Comparison of ENCODE assay signal across 1 cellular context in the genomic region with DNA sequence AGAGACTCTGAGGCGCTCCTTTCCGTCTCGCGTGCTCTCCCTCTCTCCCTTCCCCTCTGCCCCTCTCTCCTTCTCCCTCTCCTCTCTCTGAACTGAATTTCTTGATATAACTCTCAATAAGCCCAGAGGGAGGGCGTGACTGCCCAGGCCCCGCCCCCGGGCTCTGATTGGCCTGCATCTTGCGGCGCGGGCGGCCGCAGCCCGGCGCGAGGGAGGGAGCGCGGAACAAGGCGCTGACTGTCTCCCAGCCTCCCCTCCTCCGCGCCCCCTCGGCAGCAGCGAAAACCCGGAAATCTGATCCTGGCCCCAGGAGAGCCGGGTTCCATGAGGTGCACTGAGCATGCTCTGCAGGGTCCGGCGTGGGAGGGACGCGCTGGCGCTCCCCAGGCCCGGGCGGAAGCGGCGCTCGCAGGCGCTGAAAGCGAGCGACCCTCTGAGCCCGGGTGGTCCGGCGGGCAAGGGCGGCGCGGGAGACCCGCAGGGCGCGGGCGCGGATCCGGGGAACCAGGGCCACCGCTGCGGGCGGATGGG.
TF ChIP-seq lines count a peak whose summit lies in the region.

Gene PCDH9 (minus strand): TSS at position 94 of the 531 bp plus-strand sequence. CDS start 1,896 bp downstream, outside the sequence.

TF ChIP-seq in HepG2, 621 proteins besides CTCF, POLR2A, EP300 and RAD21 (continued from another document and continues in another):
- TF ChIP-seq ARNT2 (CRISPR knock-in tag; IDR thresholded peaks at IDR 0.05; ENCODE audit: low read depth) (peak; percentile 37; the same call in 1 of the 2 replicates), SKIL (CRISPR knock-in tag; IDR thresholded peaks at IDR 0.05; ENCODE audit: borderline replicate concordance) (no peak), ZKSCAN5 (CRISPR knock-in tag; IDR thresholded peaks at IDR 0.05) (no peak), TMF1 (CRISPR knock-in tag; IDR thresholded peaks at IDR 0.05; ENCODE audit: low read depth) (no peak), SP1 (IDR thresholded peaks at IDR 0.05) (no peak), SP1 (CRISPR knock-in tag; IDR thresholded peaks at IDR 0.05) (peak; percentile 88), ATF7 (IDR thresholded peaks at IDR 0.05) (no peak), ATF7 (CRISPR knock-in tag; IDR thresholded peaks at IDR 0.05) (no peak), ZNF281 (CRISPR knock-in tag; IDR thresholded peaks at IDR 0.05; ENCODE audit: borderline replicate concordance) (peak; percentile 64; the same call in 1 of the 2 replicates), MEIS1 (CRISPR knock-in tag; IDR thresholded peaks at IDR 0.05; ENCODE audit: borderline replicate concordance) (no peak), SRF (IDR thresholded peaks at IDR 0.05; ENCODE audit: low read depth, low read length) (no peak), TBP (CRISPR knock-in tag; IDR thresholded peaks at IDR 0.05) (no peak), TBX2 (CRISPR knock-in tag; IDR thresholded peaks at IDR 0.05; ENCODE audit: borderline replicate concordance) (peak; percentile 63), STAG1 (CRISPR knock-in tag; IDR thresholded peaks at IDR 0.05) (no peak), ZNF770 (CRISPR knock-in tag; IDR thresholded peaks at IDR 0.05) (peak; percentile 14; the same call in 1 of the 2 replicates), DMTF1 (CRISPR knock-in tag; IDR thresholded peaks at IDR 0.05) (no peak), RARG (CRISPR knock-in tag; IDR thresholded peaks at IDR 0.05; ENCODE audit: low read depth) (no peak), HNRNPUL1 (IDR thresholded peaks at IDR 0.05; ENCODE audit: low read depth, low read length) (no peak), MZF1 (CRISPR knock-in tag; IDR thresholded peaks at IDR 0.05; ENCODE audit: borderline replicate concordance) (no peak), NFE2L1 (CRISPR knock-in tag; IDR thresholded peaks at IDR 0.05; ENCODE audit: borderline replicate concordance) (no peak), ZNF607 (CRISPR knock-in tag; IDR thresholded peaks at IDR 0.05; ENCODE audit: borderline replicate concordance) (peak; percentile 58; the same call in 1 of the 2 replicates), SP4 (CRISPR knock-in tag; IDR thresholded peaks at IDR 0.05) (peak; percentile 86), ZNF652 (CRISPR knock-in tag; IDR thresholded peaks at IDR 0.05; ENCODE audit: borderline replicate concordance, low read depth) (0 out of 2 replicates have a peak, but pooled peaks have one; percentile 8), ZEB1 (IDR thresholded peaks at IDR 0.05; ENCODE audit: insufficient replicate concordance, low read depth) (no peak), ETV5 (CRISPR knock-in tag; IDR thresholded peaks at IDR 0.05; ENCODE audit: borderline replicate concordance) (peak; percentile 55; the same call in 1 of the 2 replicates), MIER3 (CRISPR knock-in tag; IDR thresholded peaks at IDR 0.05; ENCODE audit: borderline replicate concordance) (peak; percentile 70; the same call in 1 of the 2 replicates), ZNF12 (CRISPR knock-in tag; IDR thresholded peaks at IDR 0.05) (0 out of 2 replicates have a peak, but pooled peaks have one; percentile 14), SMAD1 (CRISPR knock-in tag; IDR thresholded peaks at IDR 0.05; ENCODE audit: borderline replicate concordance, low read depth) (no peak), ZNF121 (CRISPR knock-in tag; IDR thresholded peaks at IDR 0.05) (no peak), ZBTB8A (CRISPR knock-in tag; IDR thresholded peaks at IDR 0.05; ENCODE audit: borderline replicate concordance, low read depth) (no peak), ZNF816 (CRISPR knock-in tag; IDR thresholded peaks at IDR 0.05; ENCODE audit: borderline replicate concordance) (no peak), ZNF383 (CRISPR knock-in tag; IDR thresholded peaks at IDR 0.05; ENCODE audit: borderline replicate concordance) (no peak), CEBPG (CRISPR knock-in tag; IDR thresholded peaks at IDR 0.05) (no peak), ELK4 (CRISPR knock-in tag; IDR thresholded peaks at IDR 0.05; ENCODE audit: borderline replicate concordance) (no peak), HHEX (CRISPR knock-in tag; IDR thresholded peaks at IDR 0.05) (no peak), ARHGAP35 (CRISPR knock-in tag; IDR thresholded peaks at IDR 0.05; ENCODE audit: borderline replicate concordance) (0 out of 2 replicates have a peak, but pooled peaks have one; percentile 35), ZNF20 (CRISPR knock-in tag; IDR thresholded peaks at IDR 0.05) (no peak), HIC2 (CRISPR knock-in tag; IDR thresholded peaks at IDR 0.05; ENCODE audit: low read depth) (no peak)
- TF ChIP-seq, protein P1, sequence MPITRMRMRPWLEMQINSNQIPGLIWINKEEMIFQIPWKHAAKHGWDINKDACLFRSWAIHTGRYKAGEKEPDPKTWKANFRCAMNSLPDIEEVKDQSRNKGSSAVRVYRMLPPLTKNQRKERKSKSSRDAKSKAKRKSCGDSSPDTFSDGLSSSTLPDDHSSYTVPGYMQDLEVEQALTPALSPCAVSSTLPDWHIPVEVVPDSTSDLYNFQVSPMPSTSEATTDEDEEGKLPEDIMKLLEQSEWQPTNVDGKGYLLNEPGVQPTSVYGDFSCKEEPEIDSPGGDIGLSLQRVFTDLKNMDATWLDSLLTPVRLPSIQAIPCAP (CRISPR knock-in tag; IDR thresholded peaks at IDR 0.05; ENCODE audit: low read depth), result no peak
- TF ChIP-seq, protein P2, sequence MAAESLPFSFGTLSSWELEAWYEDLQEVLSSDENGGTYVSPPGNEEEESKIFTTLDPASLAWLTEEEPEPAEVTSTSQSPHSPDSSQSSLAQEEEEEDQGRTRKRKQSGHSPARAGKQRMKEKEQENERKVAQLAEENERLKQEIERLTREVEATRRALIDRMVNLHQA (CRISPR knock-in tag; IDR thresholded peaks at IDR 0.05), result no peak
- TF ChIP-seq, protein P3, sequence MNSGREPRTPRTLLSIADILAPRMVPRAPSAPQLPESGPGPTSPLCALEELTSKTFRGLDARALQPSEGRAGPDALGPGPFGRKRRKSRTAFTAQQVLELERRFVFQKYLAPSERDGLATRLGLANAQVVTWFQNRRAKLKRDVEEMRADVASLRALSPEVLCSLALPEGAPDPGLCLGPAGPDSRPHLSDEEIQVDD (CRISPR knock-in tag; IDR thresholded peaks at IDR 0.05; ENCODE audit: borderline replicate concordance), result no peak
- TF ChIP-seq, protein P4, sequence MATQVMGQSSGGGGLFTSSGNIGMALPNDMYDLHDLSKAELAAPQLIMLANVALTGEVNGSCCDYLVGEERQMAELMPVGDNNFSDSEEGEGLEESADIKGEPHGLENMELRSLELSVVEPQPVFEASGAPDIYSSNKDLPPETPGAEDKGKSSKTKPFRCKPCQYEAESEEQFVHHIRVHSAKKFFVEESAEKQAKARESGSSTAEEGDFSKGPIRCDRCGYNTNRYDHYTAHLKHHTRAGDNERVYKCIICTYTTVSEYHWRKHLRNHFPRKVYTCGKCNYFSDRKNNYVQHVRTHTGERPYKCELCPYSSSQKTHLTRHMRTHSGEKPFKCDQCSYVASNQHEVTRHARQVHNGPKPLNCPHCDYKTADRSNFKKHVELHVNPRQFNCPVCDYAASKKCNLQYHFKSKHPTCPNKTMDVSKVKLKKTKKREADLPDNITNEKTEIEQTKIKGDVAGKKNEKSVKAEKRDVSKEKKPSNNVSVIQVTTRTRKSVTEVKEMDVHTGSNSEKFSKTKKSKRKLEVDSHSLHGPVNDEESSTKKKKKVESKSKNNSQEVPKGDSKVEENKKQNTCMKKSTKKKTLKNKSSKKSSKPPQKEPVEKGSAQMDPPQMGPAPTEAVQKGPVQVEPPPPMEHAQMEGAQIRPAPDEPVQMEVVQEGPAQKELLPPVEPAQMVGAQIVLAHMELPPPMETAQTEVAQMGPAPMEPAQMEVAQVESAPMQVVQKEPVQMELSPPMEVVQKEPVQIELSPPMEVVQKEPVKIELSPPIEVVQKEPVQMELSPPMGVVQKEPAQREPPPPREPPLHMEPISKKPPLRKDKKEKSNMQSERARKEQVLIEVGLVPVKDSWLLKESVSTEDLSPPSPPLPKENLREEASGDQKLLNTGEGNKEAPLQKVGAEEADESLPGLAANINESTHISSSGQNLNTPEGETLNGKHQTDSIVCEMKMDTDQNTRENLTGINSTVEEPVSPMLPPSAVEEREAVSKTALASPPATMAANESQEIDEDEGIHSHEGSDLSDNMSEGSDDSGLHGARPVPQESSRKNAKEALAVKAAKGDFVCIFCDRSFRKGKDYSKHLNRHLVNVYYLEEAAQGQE (IDR thresholded peaks at IDR 0.05; ENCODE audit: borderline replicate concordance in 1 of 2, low read depth in 1 of 2, low read length in 2 of 2), result no peak
